In the genomic region with DNA sequence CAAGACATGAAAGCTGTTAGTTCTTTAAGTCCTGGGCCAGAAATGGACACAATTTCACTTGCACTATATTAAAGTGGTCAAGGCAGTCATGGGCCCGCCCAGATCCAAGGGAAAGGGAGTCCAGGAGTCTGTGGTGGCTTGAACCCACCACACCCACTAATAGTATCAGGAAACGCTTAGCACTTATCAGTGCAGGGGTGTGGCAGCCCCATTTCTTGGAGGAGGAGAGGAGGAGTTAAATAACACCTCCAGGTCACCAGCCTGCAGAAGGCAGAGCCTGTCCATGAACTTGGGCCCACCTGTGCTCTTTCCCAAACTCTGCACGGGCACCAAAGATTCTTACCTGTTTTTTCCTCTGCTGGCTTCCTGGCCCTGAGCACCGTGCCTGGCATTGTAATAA, we compare ENCODE assay signal across 1 cellular context.
TF ChIP-seq lines count a peak whose summit lies in the region.

No MANE protein-coding gene starts in this region.

TF ChIP-seq in K562, 482 proteins besides CTCF, POLR2A, EP300 and RAD21 (continues in another document):
- no peak for TF ChIP-seq PML (IDR thresholded peaks at IDR 0.05; ENCODE audit: low read length)
- TF ChIP-seq, protein P1, sequence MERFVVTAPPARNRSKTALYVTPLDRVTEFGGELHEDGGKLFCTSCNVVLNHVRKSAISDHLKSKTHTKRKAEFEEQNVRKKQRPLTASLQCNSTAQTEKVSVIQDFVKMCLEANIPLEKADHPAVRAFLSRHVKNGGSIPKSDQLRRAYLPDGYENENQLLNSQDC (CRISPR knock-in tag; IDR thresholded peaks at IDR 0.05), result no peak
- TF ChIP-seq, protein P2, sequence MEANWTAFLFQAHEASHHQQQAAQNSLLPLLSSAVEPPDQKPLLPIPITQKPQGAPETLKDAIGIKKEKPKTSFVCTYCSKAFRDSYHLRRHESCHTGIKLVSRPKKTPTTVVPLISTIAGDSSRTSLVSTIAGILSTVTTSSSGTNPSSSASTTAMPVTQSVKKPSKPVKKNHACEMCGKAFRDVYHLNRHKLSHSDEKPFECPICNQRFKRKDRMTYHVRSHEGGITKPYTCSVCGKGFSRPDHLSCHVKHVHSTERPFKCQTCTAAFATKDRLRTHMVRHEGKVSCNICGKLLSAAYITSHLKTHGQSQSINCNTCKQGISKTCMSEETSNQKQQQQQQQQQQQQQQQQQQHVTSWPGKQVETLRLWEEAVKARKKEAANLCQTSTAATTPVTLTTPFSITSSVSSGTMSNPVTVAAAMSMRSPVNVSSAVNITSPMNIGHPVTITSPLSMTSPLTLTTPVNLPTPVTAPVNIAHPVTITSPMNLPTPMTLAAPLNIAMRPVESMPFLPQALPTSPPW (CRISPR knock-in tag; IDR thresholded peaks at IDR 0.05), result peak; percentile 49
- TF ChIP-seq ADNP (tag; IDR thresholded peaks at IDR 0.05), result 0 out of 2 replicates have a peak, but pooled peaks have one; percentile 42
- TF ChIP-seq, protein P3, sequence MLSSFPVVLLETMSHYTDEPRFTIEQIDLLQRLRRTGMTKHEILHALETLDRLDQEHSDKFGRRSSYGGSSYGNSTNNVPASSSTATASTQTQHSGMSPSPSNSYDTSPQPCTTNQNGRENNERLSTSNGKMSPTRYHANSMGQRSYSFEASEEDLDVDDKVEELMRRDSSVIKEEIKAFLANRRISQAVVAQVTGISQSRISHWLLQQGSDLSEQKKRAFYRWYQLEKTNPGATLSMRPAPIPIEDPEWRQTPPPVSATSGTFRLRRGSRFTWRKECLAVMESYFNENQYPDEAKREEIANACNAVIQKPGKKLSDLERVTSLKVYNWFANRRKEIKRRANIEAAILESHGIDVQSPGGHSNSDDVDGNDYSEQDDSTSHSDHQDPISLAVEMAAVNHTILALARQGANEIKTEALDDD (IDR thresholded peaks at IDR 0.05), result peak; percentile 31; the same call in 1 of the 2 replicates
- no peak for TF ChIP-seq BRD4 (IDR thresholded peaks at IDR 0.05)
- TF ChIP-seq RBM14 (IDR thresholded peaks at IDR 0.05; ENCODE audit: borderline replicate concordance, insufficient read depth, low read depth, low read length), result no peak
- TF ChIP-seq NR2C2 (CRISPR knock-in tag; IDR thresholded peaks at IDR 0.05), result no peak
- TF ChIP-seq NR2C2 (tag; IDR thresholded peaks at IDR 0.05), result no peak
- peak; percentile 22; the same call in 1 of the 2 replicates for TF ChIP-seq HDAC2 (IDR thresholded peaks at IDR 0.05)
- peak; percentile 57; the same call in 1 of the 2 replicates for TF ChIP-seq CXXC5 (CRISPR knock-in tag; IDR thresholded peaks at IDR 0.05)
- peak; percentile 36; the same call in 1 of the 2 replicates for TF ChIP-seq CREM (IDR thresholded peaks at IDR 0.05; ENCODE audit: low read depth)
- TF ChIP-seq, protein P4, sequence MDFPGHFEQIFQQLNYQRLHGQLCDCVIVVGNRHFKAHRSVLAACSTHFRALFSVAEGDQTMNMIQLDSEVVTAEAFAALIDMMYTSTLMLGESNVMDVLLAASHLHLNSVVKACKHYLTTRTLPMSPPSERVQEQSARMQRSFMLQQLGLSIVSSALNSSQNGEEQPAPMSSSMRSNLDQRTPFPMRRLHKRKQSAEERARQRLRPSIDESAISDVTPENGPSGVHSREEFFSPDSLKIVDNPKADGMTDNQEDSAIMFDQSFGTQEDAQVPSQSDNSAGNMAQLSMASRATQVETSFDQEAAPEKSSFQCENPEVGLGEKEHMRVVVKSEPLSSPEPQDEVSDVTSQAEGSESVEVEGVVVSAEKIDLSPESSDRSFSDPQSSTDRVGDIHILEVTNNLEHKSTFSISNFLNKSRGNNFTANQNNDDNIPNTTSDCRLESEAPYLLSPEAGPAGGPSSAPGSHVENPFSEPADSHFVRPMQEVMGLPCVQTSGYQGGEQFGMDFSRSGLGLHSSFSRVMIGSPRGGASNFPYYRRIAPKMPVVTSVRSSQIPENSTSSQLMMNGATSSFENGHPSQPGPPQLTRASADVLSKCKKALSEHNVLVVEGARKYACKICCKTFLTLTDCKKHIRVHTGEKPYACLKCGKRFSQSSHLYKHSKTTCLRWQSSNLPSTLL (IDR thresholded peaks at IDR 0.05), result no peak
- 0 out of 2 replicates have a peak, but pooled peaks have one; percentile 27 for TF ChIP-seq DPF2 (IDR thresholded peaks at IDR 0.05)
- TF ChIP-seq OTX1 (CRISPR knock-in tag; IDR thresholded peaks at IDR 0.05), result no peak
- no peak for TF ChIP-seq BRCA1 (IDR thresholded peaks at IDR 0.05)
- TF ChIP-seq BRCA1 (CRISPR knock-in tag; IDR thresholded peaks at IDR 0.05), result no peak
- TF ChIP-seq, protein P5, sequence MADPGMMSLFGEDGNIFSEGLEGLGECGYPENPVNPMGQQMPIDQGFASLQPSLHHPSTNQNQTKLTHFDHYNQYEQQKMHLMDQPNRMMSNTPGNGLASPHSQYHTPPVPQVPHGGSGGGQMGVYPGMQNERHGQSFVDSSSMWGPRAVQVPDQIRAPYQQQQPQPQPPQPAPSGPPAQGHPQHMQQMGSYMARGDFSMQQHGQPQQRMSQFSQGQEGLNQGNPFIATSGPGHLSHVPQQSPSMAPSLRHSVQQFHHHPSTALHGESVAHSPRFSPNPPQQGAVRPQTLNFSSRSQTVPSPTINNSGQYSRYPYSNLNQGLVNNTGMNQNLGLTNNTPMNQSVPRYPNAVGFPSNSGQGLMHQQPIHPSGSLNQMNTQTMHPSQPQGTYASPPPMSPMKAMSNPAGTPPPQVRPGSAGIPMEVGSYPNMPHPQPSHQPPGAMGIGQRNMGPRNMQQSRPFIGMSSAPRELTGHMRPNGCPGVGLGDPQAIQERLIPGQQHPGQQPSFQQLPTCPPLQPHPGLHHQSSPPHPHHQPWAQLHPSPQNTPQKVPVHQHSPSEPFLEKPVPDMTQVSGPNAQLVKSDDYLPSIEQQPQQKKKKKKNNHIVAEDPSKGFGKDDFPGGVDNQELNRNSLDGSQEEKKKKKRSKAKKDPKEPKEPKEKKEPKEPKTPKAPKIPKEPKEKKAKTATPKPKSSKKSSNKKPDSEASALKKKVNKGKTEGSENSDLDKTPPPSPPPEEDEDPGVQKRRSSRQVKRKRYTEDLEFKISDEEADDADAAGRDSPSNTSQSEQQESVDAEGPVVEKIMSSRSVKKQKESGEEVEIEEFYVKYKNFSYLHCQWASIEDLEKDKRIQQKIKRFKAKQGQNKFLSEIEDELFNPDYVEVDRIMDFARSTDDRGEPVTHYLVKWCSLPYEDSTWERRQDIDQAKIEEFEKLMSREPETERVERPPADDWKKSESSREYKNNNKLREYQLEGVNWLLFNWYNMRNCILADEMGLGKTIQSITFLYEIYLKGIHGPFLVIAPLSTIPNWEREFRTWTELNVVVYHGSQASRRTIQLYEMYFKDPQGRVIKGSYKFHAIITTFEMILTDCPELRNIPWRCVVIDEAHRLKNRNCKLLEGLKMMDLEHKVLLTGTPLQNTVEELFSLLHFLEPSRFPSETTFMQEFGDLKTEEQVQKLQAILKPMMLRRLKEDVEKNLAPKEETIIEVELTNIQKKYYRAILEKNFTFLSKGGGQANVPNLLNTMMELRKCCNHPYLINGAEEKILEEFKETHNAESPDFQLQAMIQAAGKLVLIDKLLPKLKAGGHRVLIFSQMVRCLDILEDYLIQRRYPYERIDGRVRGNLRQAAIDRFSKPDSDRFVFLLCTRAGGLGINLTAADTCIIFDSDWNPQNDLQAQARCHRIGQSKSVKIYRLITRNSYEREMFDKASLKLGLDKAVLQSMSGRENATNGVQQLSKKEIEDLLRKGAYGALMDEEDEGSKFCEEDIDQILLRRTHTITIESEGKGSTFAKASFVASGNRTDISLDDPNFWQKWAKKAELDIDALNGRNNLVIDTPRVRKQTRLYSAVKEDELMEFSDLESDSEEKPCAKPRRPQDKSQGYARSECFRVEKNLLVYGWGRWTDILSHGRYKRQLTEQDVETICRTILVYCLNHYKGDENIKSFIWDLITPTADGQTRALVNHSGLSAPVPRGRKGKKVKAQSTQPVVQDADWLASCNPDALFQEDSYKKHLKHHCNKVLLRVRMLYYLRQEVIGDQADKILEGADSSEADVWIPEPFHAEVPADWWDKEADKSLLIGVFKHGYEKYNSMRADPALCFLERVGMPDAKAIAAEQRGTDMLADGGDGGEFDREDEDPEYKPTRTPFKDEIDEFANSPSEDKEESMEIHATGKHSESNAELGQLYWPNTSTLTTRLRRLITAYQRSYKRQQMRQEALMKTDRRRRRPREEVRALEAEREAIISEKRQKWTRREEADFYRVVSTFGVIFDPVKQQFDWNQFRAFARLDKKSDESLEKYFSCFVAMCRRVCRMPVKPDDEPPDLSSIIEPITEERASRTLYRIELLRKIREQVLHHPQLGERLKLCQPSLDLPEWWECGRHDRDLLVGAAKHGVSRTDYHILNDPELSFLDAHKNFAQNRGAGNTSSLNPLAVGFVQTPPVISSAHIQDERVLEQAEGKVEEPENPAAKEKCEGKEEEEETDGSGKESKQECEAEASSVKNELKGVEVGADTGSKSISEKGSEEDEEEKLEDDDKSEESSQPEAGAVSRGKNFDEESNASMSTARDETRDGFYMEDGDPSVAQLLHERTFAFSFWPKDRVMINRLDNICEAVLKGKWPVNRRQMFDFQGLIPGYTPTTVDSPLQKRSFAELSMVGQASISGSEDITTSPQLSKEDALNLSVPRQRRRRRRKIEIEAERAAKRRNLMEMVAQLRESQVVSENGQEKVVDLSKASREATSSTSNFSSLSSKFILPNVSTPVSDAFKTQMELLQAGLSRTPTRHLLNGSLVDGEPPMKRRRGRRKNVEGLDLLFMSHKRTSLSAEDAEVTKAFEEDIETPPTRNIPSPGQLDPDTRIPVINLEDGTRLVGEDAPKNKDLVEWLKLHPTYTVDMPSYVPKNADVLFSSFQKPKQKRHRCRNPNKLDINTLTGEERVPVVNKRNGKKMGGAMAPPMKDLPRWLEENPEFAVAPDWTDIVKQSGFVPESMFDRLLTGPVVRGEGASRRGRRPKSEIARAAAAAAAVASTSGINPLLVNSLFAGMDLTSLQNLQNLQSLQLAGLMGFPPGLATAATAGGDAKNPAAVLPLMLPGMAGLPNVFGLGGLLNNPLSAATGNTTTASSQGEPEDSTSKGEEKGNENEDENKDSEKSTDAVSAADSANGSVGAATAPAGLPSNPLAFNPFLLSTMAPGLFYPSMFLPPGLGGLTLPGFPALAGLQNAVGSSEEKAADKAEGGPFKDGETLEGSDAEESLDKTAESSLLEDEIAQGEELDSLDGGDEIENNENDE (IDR thresholded peaks at IDR 0.05; ENCODE audit: low read depth, low read length), result no peak
- 0 out of 4 replicates have a peak, but pooled peaks of 1 of the 2 experiments have one; percentile 15 for TF ChIP-seq HDAC1 (IDR thresholded peaks at IDR 0.05)
- 0 out of 2 replicates have a peak, but pooled peaks have one; percentile 51 for TF ChIP-seq MYNN (IDR thresholded peaks at IDR 0.05)
- TF ChIP-seq MYNN (CRISPR knock-in tag; IDR thresholded peaks at IDR 0.05), result no peak
- TF ChIP-seq BHLHE40 (IDR thresholded peaks at IDR 0.05; ENCODE audit: low read length), result no peak
- TF ChIP-seq, protein P6, sequence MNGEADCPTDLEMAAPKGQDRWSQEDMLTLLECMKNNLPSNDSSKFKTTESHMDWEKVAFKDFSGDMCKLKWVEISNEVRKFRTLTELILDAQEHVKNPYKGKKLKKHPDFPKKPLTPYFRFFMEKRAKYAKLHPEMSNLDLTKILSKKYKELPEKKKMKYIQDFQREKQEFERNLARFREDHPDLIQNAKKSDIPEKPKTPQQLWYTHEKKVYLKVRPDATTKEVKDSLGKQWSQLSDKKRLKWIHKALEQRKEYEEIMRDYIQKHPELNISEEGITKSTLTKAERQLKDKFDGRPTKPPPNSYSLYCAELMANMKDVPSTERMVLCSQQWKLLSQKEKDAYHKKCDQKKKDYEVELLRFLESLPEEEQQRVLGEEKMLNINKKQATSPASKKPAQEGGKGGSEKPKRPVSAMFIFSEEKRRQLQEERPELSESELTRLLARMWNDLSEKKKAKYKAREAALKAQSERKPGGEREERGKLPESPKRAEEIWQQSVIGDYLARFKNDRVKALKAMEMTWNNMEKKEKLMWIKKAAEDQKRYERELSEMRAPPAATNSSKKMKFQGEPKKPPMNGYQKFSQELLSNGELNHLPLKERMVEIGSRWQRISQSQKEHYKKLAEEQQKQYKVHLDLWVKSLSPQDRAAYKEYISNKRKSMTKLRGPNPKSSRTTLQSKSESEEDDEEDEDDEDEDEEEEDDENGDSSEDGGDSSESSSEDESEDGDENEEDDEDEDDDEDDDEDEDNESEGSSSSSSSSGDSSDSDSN (IDR thresholded peaks at IDR 0.05; ENCODE audit: borderline replicate concordance in 1 of 2, low read depth in 2 of 2, low read length in 2 of 2), result no peak
- no peak for TF ChIP-seq SAFB2 (IDR thresholded peaks at IDR 0.05; ENCODE audit: borderline replicate concordance, low read depth, low read length, severe bottlenecking)
- TF ChIP-seq MECOM (CRISPR knock-in tag; IDR thresholded peaks at IDR 0.05), result no peak
- TF ChIP-seq, protein P7, sequence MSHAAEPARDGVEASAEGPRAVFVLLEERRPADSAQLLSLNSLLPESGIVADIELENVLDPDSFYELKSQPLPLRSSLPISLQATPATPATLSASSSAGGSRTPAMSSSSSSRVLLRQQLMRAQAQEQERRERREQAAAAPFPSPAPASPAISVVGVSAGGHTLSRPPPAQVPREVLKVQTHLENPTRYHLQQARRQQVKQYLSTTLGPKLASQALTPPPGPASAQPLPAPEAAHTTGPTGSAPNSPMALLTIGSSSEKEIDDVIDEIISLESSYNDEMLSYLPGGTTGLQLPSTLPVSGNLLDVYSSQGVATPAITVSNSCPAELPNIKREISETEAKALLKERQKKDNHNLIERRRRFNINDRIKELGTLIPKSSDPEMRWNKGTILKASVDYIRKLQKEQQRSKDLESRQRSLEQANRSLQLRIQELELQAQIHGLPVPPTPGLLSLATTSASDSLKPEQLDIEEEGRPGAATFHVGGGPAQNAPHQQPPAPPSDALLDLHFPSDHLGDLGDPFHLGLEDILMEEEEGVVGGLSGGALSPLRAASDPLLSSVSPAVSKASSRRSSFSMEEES (CRISPR knock-in tag; IDR thresholded peaks at IDR 0.05), result no peak
- no peak for TF ChIP-seq ZNF589 (CRISPR knock-in tag; IDR thresholded peaks at IDR 0.05; ENCODE audit: low read depth)
- TF ChIP-seq JUND (IDR thresholded peaks at IDR 0.05; ENCODE audit: borderline replicate concordance, low read depth, low read length), result 0 out of 2 replicates have a peak, but pooled peaks have one; percentile 18
- no peak; the same call in 2 of the 3 replicates for TF ChIP-seq JUND (tag; IDR thresholded peaks at IDR 0.05; ENCODE audit: borderline replicate concordance, low read depth, low read length)
- no peak for TF ChIP-seq MIER1 (IDR thresholded peaks at IDR 0.05; ENCODE audit: low read depth)
- TF ChIP-seq, protein P8, sequence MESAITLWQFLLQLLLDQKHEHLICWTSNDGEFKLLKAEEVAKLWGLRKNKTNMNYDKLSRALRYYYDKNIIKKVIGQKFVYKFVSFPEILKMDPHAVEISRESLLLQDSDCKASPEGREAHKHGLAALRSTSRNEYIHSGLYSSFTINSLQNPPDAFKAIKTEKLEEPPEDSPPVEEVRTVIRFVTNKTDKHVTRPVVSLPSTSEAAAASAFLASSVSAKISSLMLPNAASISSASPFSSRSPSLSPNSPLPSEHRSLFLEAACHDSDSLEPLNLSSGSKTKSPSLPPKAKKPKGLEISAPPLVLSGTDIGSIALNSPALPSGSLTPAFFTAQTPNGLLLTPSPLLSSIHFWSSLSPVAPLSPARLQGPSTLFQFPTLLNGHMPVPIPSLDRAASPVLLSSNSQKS (CRISPR knock-in tag; IDR thresholded peaks at IDR 0.05), result no peak
- peak; percentile 69; the same call in 1 of the 2 replicates for TF ChIP-seq KLF13 (tag; IDR thresholded peaks at IDR 0.05; ENCODE audit: borderline replicate concordance, low read depth)
- no peak for TF ChIP-seq ARHGAP35 (IDR thresholded peaks at IDR 0.05; ENCODE audit: partially characterized antibody)
- TF ChIP-seq SMARCA4 (IDR thresholded peaks at IDR 0.05), result peak; percentile 15; the same call in 1 of the 2 replicates
- no peak for TF ChIP-seq TRIM28 (IDR thresholded peaks at IDR 0.05)
- TF ChIP-seq CBFA2T3 (IDR thresholded peaks at IDR 0.05), result 0 out of 2 replicates have a peak, but pooled peaks have one; percentile 13
- no peak for TF ChIP-seq MTA2 (IDR thresholded peaks at IDR 0.05; ENCODE audit: low read depth)
- TF ChIP-seq SOX6 (IDR thresholded peaks at IDR 0.05), result peak; percentile 37; the same call in 1 of the 2 replicates
- no peak for TF ChIP-seq SUPT5H (IDR thresholded peaks at IDR 0.05)
- peak; percentile 46; the same call in 1 of the 2 replicates for TF ChIP-seq RNF2 (IDR thresholded peaks at IDR 0.05)
- TF ChIP-seq CEBPB (tag; IDR thresholded peaks at IDR 0.05), result no peak
